ENCODE assay signal across 29 cellular contexts in the genomic region with DNA sequence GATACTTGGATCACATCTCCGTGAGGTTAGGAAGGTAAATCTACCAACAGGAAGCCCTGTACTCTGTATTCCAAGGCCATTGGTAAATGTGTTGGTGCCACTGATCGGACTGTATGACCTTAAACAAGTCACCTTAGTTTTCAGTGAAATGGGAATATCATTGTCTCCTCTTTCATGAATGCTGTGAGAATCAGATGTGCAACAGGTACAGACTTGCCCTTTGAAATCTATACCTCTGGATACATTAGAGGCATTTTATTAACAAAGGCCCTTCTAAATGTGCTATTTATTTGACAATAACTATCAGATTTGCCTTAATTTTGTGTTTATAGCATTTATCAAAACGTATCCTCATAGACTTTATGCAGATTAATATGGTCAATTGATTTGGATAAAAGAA. TPM values are rescaled to one million over a fixed set of nuclear protein-coding genes. Genes with fewer than 3 reads are reported as not detected.
"Had no signal": no experiment of that assay in that cellular context is flagged by ENCODE, and none has a peak within 500 bp of the region (broad histone marks: within the 10 kb centered on the region; RNA-seq: fewer than 3 reads in every experiment).

No MANE protein-coding gene starts in this region.

- H3K9me3 Mint-ChIP-seq: activated naive CD4-positive, alpha-beta T cell treated with anti-CD3 and anti-CD28 coated beads for 36 hours; activated naive CD8-positive, alpha-beta T cell treated with anti-CD3 and anti-CD28 coated beads, Interleukin-2, amount 50 U/mL, for 24 hours; activated T-cell treated with anti-CD3 and anti-CD28 coated beads, Interleukin-2, amount 50 U/mL, for 72 hours; natural killer cell had no signal

- ATAC-seq: activated naive CD8-positive, alpha-beta T cell treated with anti-CD3 and anti-CD28 coated beads, Interleukin-2, amount 50 U/mL, for 24 hours; activated T-cell treated with anti-CD3 and anti-CD28 coated beads, Interleukin-2, amount 50 U/mL, for 72 hours; gastrocnemius medialis; left lung; lower lobe of right lung; natural killer cell; T-helper 17 cell had no signal

- H3K27ac Mint-ChIP-seq: activated naive CD4-positive, alpha-beta T cell treated with anti-CD3 and anti-CD28 coated beads for 36 hours; activated T-cell treated with anti-CD3 and anti-CD28 coated beads, Interleukin-2, amount 50 U/mL, for 72 hours; natural killer cell; T-helper 17 cell had no signal

- H3K4me3 ChIP-seq: gastrocnemius medialis, left lung, lower lobe of right lung, right atrium auricular region, smooth muscle cell had no signal

- DNase-seq: activated CD4-positive, alpha-beta T cell treated with anti-CD3 and anti-CD28 coated beads, Interleukin-2, amount 50 U/mL, for 1 hour; activated effector memory CD4-positive, alpha-beta T cell treated with Interleukin-2 at 50 U/mL for 16 hours; activated naive CD4-positive, alpha-beta T cell treated with anti-CD3 and anti-CD28 coated beads for 36 hours; activated naive CD8-positive, alpha-beta T cell treated with anti-CD3 and anti-CD28 coated beads, Interleukin-2, amount 50 U/mL, for 24 hours; activated T-cell treated with anti-CD3 and anti-CD28 coated beads for 4 hours; activated T-cell treated with anti-CD3 and anti-CD28 coated beads, Interleukin-2, amount 50 U/mL, for 72 hours; amygdala; dermis blood vessel endothelial cell; effector CD4-positive, alpha-beta T cell; erythroblast; gastrocnemius medialis; glutamatergic neuron; left lung; lower lobe of right lung; mesendoderm; natural killer cell; stimulated activated CD4-positive, alpha-beta T cell treated with anti-CD3 and anti-CD28 coated beads, Interleukin-1b, Interleukin-23, amount 100 ng/mL, for 48 hours; stimulated activated naive CD4-positive, alpha-beta T cell treated with Interleukin-2 at 50 U/mL for 16 hours; T-helper 17 cell; T1000; trophoblast cell had no signal

- H3K27me3 Mint-ChIP-seq: activated naive CD8-positive, alpha-beta T cell treated with anti-CD3 and anti-CD28 coated beads, Interleukin-2, amount 50 U/mL, for 24 hours; T-helper 17 cell had no signal

- FAIRE-seq: colon, islet of Langerhans, urothelium cell line had no signal

- H3K4me3 Mint-ChIP-seq: activated naive CD4-positive, alpha-beta T cell treated with anti-CD3 and anti-CD28 coated beads for 36 hours; activated naive CD8-positive, alpha-beta T cell treated with anti-CD3 and anti-CD28 coated beads, Interleukin-2, amount 50 U/mL, for 24 hours; activated T-cell treated with anti-CD3 and anti-CD28 coated beads, Interleukin-2, amount 50 U/mL, for 72 hours; natural killer cell; T-helper 17 cell had no signal

RNA-seq across cellular contexts. Expression of a gene that starts 58.6 kb away (rescaled TPM):
- total RNA-seq: activated naive CD4-positive, alpha-beta T cell treated with anti-CD3 and anti-CD28 coated beads for 36 hours; activated T-cell treated with anti-CD3 and anti-CD28 coated beads, Interleukin-2, amount 50 U/mL, for 72 hours; dermis blood vessel endothelial cell; gastrocnemius medialis; mononuclear cell; natural killer cell; omental fat pad; pulmonary artery endothelial cell; right atrium auricular region; smooth muscle cell; T-helper 17 cell had no signal
